ENCODE assay signal across 8 cellular contexts in the genomic region with DNA sequence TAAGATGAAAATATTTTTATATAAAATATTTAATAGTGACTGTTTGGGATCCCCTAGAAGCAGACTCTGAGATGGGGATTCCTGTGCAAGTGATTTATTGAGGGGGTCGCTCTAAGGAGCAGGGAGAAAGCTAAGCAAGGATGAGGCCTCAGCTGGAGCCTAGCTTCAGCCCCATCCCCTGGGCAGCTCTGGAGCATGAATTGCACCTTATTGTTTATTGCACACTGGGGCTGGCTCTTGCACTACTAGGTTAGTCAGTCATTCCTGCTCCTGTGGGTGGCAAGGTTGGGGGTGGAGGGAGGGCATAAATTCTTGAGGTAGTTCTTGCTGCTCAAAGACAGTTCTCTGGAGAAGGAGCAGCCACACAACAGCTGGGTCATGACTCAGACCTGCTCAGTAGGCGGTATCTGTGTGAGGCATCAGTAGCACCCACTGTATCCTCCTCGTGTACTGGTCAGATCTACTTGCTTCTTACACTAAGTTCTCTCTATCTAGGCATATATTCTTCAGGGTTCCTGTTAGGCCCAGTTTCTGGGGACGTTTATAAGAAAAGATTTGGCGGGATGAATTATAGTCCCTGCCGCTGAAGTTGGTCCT. TPM values are rescaled to one million over a fixed set of nuclear protein-coding genes. Genes with fewer than 3 reads are reported as not detected.
DNase-seq lines count a peak whose midpoint lies in the region; FAIRE-seq and TF ChIP-seq lines count a peak whose summit lies in the region.

No MANE protein-coding gene starts in this region.

- DNase-seq in H4 (ENCODE audit: low spot score) = peak; percentile 90
- DNase-seq in OCI-M1 (lab: John Stamatoyannopoulos, UW) = peak; percentile 70
- DNase-seq in activated naive CD4-positive, alpha-beta T cell treated with Interleukin-2 at 50 U/mL for 16 hours = peak; percentile 87
- peak; percentile 32 for DNase-seq in occipital lobe (lab: John Stamatoyannopoulos, UW)
- no peak for DNase-seq in SW 1271 (lab: John Stamatoyannopoulos, UW)
- no peak for DNase-seq in posterior vena cava (ENCODE audit: low spot score)
- no peak for DNase-seq in dermis blood vessel endothelial cell
- DNase-seq in D721Med (ENCODE audit: insufficient read length, low spot score) = no peak

- FAIRE-seq in D721Med (lab: Jason Lieb, UNC) = no peak

- intact Hi-C loops in posterior vena cava (cut with DNase I) = no loop called here

- no peak for TF ChIP-seq CTCF in D721Med (IDR thresholded peaks at IDR 0.05; ENCODE audit: insufficient read depth, missing control alignments)

RNA-seq across cellular contexts. Expression of gene TNFSF10, which starts 27.2 kb away (rescaled TPM):
- total RNA-seq in H4 (2014; rRNA removed; shearing (Covaris generic)) = 3.6 and 9.5 TPM in 2 replicates
- total RNA-seq in occipital lobe (4.7 TPM), posterior vena cava (10 to 100 TPM; 17.3 to 18.7 TPM), dermis blood vessel endothelial cell (169 and 180 TPM in 2 replicates)

Comparison
In these comparisons a context has a peak if more than half of its experiments do, and no peak if none do; other contexts are left out.
1. DNase-seq: peak in H4 (single experiment), OCI-M1 (single experiment), activated naive CD4-positive, alpha-beta T cell treated with Interleukin-2 at 50 U/mL for 16 hours (single experiment) and occipital lobe (single experiment); none in SW 1271 (0 of 2), posterior vena cava (single experiment), dermis blood vessel endothelial cell (single experiment) and D721Med (single experiment).